In the genomic region with DNA sequence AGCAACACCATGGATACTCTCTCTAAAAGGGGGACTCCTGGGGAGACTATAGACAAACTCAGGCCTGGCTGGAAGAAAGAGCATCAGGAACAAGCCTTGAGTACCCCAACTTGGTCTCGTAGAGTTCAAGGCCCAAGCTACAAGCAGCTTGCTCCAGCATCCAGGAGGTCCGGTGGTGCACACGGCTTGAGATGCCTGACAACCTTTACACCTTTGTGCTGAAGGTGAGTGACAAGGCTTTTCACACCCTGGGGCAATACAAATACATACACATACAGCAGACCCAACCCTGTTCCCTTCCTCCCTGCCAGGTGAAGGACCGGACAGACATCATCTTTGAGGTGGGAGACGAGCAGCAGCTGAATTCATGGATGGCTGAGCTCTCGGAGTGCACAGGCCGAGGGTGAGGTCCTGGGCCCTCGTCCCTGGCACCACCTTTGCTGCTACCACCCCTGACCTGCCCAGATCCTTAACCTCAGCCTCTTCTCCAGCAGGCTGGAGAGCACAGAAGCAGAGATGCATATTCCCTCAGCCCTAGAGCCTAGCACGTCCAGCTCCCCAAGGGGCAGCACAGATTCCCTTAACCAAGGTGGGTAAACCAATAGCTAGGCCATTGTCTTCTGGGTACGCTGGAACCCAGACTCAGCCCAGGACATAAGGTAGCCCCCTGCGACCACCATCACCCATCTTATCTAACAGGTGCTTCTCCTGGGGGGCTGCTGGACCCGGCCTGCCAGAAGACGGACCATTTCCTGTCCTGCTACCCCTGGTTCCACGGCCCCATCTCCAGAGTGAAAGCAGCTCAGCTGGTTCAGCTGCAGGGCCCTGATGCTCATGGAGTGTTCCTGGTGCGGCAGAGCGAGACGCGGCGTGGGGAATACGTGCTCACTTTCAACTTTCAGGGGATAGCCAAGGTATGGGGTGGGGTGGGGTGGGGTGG, we compare ENCODE assay signal across 9 cellular contexts. TPM values are rescaled to one million over a fixed set of nuclear protein-coding genes. Genes with fewer than 3 reads are reported as not detected.
A peak's percentile ranks its signal among the peaks of the same experiment; 100 is the strongest.
DNase-seq lines count a peak whose midpoint lies in the region; ATAC-seq and TF ChIP-seq lines count a peak whose summit lies in the region.
"Had no signal": no experiment of that assay in that cellular context is flagged by ENCODE, and none has a peak within 500 bp of the region (broad histone marks: within the 10 kb centered on the region; RNA-seq: fewer than 3 reads in every experiment).

No MANE protein-coding gene starts in this region.

- peak overlapping the region; percentile 8 for H3K27ac ChIP-seq in substantia nigra (ENCODE audit: low read depth, low read length, poor library complexity, severe bottlenecking)

- intact Hi-C loops in lower leg skin (cut with DNase I; ENCODE audit: low total_unique reads), result loop anchor here (5.0 kb wide), 1 partner anchor 45 kb away; no protein-coding TSS in a partner anchor

- H3K4me1 Mint-ChIP-seq in activated T-cell treated with anti-CD3 and anti-CD28 coated beads, Interleukin-2, amount 50 U/mL, for 4 hours (ENCODE audit: low read depth), result peaks cover 84% of the 10 kb centered on the region
- H3K4me1 Mint-ChIP-seq in activated naive CD8-positive, alpha-beta T cell treated with anti-CD3 and anti-CD28 coated beads, Interleukin-2, amount 50 U/mL, for 24 hours, result peaks cover 88% of the 10 kb centered on the region

- TF ChIP-seq CTCF in lower leg skin (IDR thresholded peaks at IDR 0.05), result no peak

- 78 to 86% methylated on average over 16 to 20 of the region's 20 CpGs for WGBS in lower leg skin, 2 donors

- H3K4me3 ChIP-seq in lower leg skin (ENCODE audit: low read depth, poor library complexity, severe bottlenecking), result no peak overlapping the region
- H3K4me3 ChIP-seq: tibial artery had no signal

- no peaks in the 10 kb centered on the region for H3K27me3 Mint-ChIP-seq in activated T-cell treated with anti-CD3 and anti-CD28 coated beads, Interleukin-2, amount 50 U/mL, for 4 hours (ENCODE audit: low read depth)
- no peaks in the 10 kb centered on the region for H3K27me3 Mint-ChIP-seq in activated naive CD8-positive, alpha-beta T cell treated with anti-CD3 and anti-CD28 coated beads, Interleukin-2, amount 50 U/mL, for 24 hours

- H3K36me3 Mint-ChIP-seq in activated T-cell treated with anti-CD3 and anti-CD28 coated beads, Interleukin-2, amount 50 U/mL, for 4 hours (ENCODE audit: insufficient read depth), result peaks cover 37% of the 10 kb centered on the region
- peaks cover 54% of the 10 kb centered on the region for H3K36me3 Mint-ChIP-seq in activated naive CD8-positive, alpha-beta T cell treated with anti-CD3 and anti-CD28 coated beads, Interleukin-2, amount 50 U/mL, for 24 hours (ENCODE audit: low read depth)

- no peak for ATAC-seq in activated T-cell treated with anti-CD3 and anti-CD28 coated beads, Interleukin-2, amount 50 U/mL, for 4 hours
- ATAC-seq in activated naive CD8-positive, alpha-beta T cell treated with anti-CD3 and anti-CD28 coated beads, Interleukin-2, amount 50 U/mL, for 24 hours, result no peak

- peak; percentile 15 for DNase-seq in activated T-cell treated with anti-CD3 and anti-CD28 coated beads, Interleukin-2, amount 50 U/mL, for 48 hours
- no peak for DNase-seq in activated T-cell treated with anti-CD3 and anti-CD28 coated beads, Interleukin-2, amount 50 U/mL, for 4 hours
- no peak for DNase-seq in activated naive CD8-positive, alpha-beta T cell treated with anti-CD3 and anti-CD28 coated beads, Interleukin-2, amount 50 U/mL, for 24 hours
- DNase-seq in lower leg skin (ENCODE audit: low spot score in 2 of 2) (peak; percentile 10 to 78), substantia nigra (lab: John Stamatoyannopoulos, UW) (no peak), NCI-H1436 (lab: John Stamatoyannopoulos, UW) (no peak), NAMALWA (ENCODE audit: low spot score) (no peak)
- DNase-seq in stimulated activated naive CD4-positive, alpha-beta T cell (lab: John Stamatoyannopoulos, UW), result no peak

- H3K27ac Mint-ChIP-seq in activated naive CD8-positive, alpha-beta T cell treated with anti-CD3 and anti-CD28 coated beads, Interleukin-2, amount 50 U/mL, for 24 hours, result peak overlapping the region; percentile 67

- H3K4me3 Mint-ChIP-seq in activated T-cell treated with anti-CD3 and anti-CD28 coated beads, Interleukin-2, amount 50 U/mL, for 4 hours, result no peak overlapping the region
- H3K4me3 Mint-ChIP-seq in activated naive CD8-positive, alpha-beta T cell treated with anti-CD3 and anti-CD28 coated beads, Interleukin-2, amount 50 U/mL, for 24 hours, result no peak overlapping the region

- TF ChIP-seq POLR2A in lower leg skin (IDR thresholded peaks at IDR 0.05), result no peak

- no peaks in the 10 kb centered on the region for H3K9me3 Mint-ChIP-seq in activated T-cell treated with anti-CD3 and anti-CD28 coated beads, Interleukin-2, amount 50 U/mL, for 4 hours
- H3K9me3 Mint-ChIP-seq in activated naive CD8-positive, alpha-beta T cell treated with anti-CD3 and anti-CD28 coated beads, Interleukin-2, amount 50 U/mL, for 24 hours, result no peaks in the 10 kb centered on the region

RNA-seq across cellular contexts. Expression of gene SH2B3, which starts 41.2 kb away (rescaled TPM):
- 10 to 100 TPM; 32.7 to 37.8 (median 35.9) TPM for total RNA-seq in activated T-cell treated with anti-CD3 and anti-CD28 coated beads, Interleukin-2, amount 50 U/mL, for 4 hours
- total RNA-seq in lower leg skin, result 10 to 100 TPM in 1 of 4 donors, 1 to 10 TPM in 3; 6.5 to 16.1 (median 8.2) TPM

Comparison
In these comparisons a context has a peak if more than half of its experiments do, and no peak if none do; other contexts are left out.
1. DNase-seq: peak in activated T-cell treated with anti-CD3 and anti-CD28 coated beads, Interleukin-2, amount 50 U/mL, for 48 hours (2 of 2) and lower leg skin (2 of 2); none in activated T-cell treated with anti-CD3 and anti-CD28 coated beads, Interleukin-2, amount 50 U/mL, for 4 hours (single experiment), activated naive CD8-positive, alpha-beta T cell treated with anti-CD3 and anti-CD28 coated beads, Interleukin-2, amount 50 U/mL, for 24 hours (single experiment), substantia nigra (0 of 49), stimulated activated naive CD4-positive, alpha-beta T cell (0 of 6), NCI-H1436 (single experiment) and NAMALWA (single experiment).